ENCODE assay signal across 1 cellular context in the genomic region with DNA sequence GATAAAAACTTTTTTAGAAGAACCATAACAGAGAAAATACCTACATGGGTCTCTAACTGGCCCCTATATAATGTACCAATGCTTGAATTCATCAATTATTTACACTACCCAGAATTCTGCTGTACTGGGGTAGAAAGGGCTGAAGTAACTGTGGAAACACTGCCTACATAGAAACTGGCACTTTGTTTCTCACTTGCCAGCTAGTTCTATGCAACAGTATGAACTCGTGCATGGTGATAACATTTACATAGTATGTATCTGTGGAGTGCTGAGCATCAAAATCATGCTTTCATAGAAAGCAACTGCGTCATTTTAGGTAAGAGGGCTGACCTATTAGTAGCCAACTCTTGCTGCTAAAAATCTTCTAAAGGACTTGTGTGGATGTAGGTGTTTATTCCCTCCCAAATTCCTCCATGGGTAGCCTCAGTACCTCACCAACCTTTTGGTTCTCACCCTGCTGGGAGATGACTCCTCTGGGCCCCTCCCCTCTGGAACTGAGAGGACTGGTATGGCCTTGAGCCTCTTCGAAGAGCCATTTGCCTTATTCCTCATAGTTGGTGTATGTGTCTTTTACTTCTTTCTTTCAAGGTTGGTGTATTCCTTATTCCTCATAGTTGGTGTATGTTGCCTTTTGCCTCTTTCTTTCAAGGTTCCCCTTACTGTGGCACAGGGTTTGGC.
TF ChIP-seq lines count a peak whose summit lies in the region.

No MANE protein-coding gene starts in this region.

TF ChIP-seq in GM12878, 131 proteins besides CTCF, POLR2A, EP300 and RAD21:
- no peak for TF ChIP-seq PAX5 (IDR thresholded peaks at IDR 0.05; ENCODE audit: borderline replicate concordance, low read depth, low read length)
- TF ChIP-seq, protein P1, sequence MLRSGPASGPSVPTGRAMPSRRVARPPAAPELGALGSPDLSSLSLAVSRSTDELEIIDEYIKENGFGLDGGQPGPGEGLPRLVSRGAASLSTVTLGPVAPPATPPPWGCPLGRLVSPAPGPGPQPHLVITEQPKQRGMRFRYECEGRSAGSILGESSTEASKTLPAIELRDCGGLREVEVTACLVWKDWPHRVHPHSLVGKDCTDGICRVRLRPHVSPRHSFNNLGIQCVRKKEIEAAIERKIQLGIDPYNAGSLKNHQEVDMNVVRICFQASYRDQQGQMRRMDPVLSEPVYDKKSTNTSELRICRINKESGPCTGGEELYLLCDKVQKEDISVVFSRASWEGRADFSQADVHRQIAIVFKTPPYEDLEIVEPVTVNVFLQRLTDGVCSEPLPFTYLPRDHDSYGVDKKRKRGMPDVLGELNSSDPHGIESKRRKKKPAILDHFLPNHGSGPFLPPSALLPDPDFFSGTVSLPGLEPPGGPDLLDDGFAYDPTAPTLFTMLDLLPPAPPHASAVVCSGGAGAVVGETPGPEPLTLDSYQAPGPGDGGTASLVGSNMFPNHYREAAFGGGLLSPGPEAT (IDR thresholded peaks at IDR 0.05; ENCODE audit: low read depth): no peak
TF ChIP-seq in GM12878: peak in this region for 0.
